In the genomic region with DNA sequence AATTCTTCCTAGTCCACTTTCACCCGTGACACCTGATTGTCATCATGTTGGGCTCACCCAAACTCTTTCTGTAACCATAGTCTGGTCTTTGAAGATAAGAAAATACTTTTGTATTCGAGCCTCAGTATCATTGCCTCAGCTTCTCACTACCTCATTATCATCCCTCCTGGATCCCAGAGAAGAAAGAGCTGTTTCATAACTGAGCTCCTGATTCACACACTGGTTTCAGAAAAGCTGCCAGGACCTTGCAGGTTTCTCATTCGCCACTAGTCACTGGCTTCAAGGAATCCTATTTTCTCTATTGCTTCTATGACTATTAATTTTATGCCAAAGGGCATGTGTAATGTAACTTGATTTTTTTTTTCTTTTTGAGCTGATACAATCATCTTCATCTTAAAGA, we compare ENCODE assay signal across 14 cellular contexts. TPM values are rescaled to one million over a fixed set of nuclear protein-coding genes. Genes with fewer than 3 reads are reported as not detected.
DNase-seq lines count a peak whose midpoint lies in the region; ATAC-seq and TF ChIP-seq lines count a peak whose summit lies in the region.
"Had no signal": no experiment of that assay in that cellular context is flagged by ENCODE, and none has a peak within 500 bp of the region (broad histone marks: within the 10 kb centered on the region; RNA-seq: fewer than 3 reads in every experiment).

No MANE protein-coding gene starts in this region.

- CTCF ChIA-PET in AG04450 (lab: Charles Lee): interaction anchor here (0.6 to 3.8 kb wide), 56 partner anchors 9 to 566 kb away, joined by 3 to 37 read pairs (median 4); a partner anchor contains a TSS

- POLR2A ChIA-PET in AG04450 (lab: Yijun Ruan, JAX): interaction anchor here (1.2 kb wide), 2 partner anchors 14 to 100 kb away, joined by 3 to 4 read pairs; no protein-coding TSS in a partner anchor

- TF ChIP-seq POLR2A in gastroesophageal sphincter (IDR thresholded peaks at IDR 0.05) (no peak), lower leg skin (IDR thresholded peaks at IDR 0.05) (no peak)

- no peak for ATAC-seq in gastroesophageal sphincter
- ATAC-seq in GM19395 (IDR thresholded peaks at IDR 0.05; ENCODE audit: unreplicated experiment): no peak
- ATAC-seq in GM21576 (IDR thresholded peaks at IDR 0.05; ENCODE audit: unreplicated experiment): no peak

- DNase-seq in AG04450 (ENCODE audit: low read depth, low spot score) (no peak), HT1080 (ENCODE audit: low read depth) (peak; percentile 66), astrocyte of the hippocampus (ENCODE audit: low read depth, low spot score) (peak; percentile 79), lower leg skin (ENCODE audit: low spot score in 2 of 2) (no peak), SW480 (ENCODE audit: low spot score) (no peak)
- DNase-seq: NCI-H187 treated with DMSO at 0.1 percent for 48 hours, pancreas, upper lobe of right lung had no signal

- WGBS in gastroesophageal sphincter (ENCODE audit: low coverage in 1 of 2), 2 donors: 62 to 77% methylated on average over 3 of the region's 3 CpGs
- WGBS in lower leg skin, 2 donors: 61 to 63% methylated on average over 3 of the region's 3 CpGs

- TF ChIP-seq EP300 in gastroesophageal sphincter (IDR thresholded peaks at IDR 0.05): no peak

- no peaks in the 10 kb centered on the region for H3K36me3 ChIP-seq in gastroesophageal sphincter
- H3K36me3 ChIP-seq: pancreas, upper lobe of right lung had no signal

- peaks cover 0 to 40% (median 0%) of the 10 kb centered on the region in 3 donors for H3K4me1 ChIP-seq in gastroesophageal sphincter

- TF ChIP-seq CTCF in AG04450 (IDR thresholded peaks at IDR 0.05; ENCODE audit: low read depth, low read length) (no peak; the same call in 1 of the 2 replicates), gastroesophageal sphincter (IDR thresholded peaks at IDR 0.05) (peak in 2 of 4 experiments; percentile 16 to 27), lower leg skin (IDR thresholded peaks at IDR 0.05) (no peak)

- H3K4me3 ChIP-seq in AG04450 (ENCODE audit: low read depth, low read length) (no peak overlapping the region), gastroesophageal sphincter (no peak overlapping the region), lower leg skin (ENCODE audit: low read depth, poor library complexity, severe bottlenecking) (no peak overlapping the region)
- H3K4me3 ChIP-seq: GM12878, pancreas, upper lobe of right lung had no signal

- H3K27ac ChIP-seq in AG04450 (ENCODE audit: low read depth, low read length) (peak overlapping the region; percentile 49), gastroesophageal sphincter (peak overlapping the region in 3 of 4 donors; percentile 29 to 47 (median 38))
- H3K27ac ChIP-seq: RWPE1, upper lobe of right lung, VCaP had no signal

- H3K9me3 ChIP-seq in AG04450 (ENCODE audit: control insufficient read depth, insufficient read depth, low read length) (no peaks in the 10 kb centered on the region; the same call in 1 of the 2 replicates), gastroesophageal sphincter (no peaks in the 10 kb centered on the region)
- H3K9me3 ChIP-seq: pancreas, upper lobe of right lung had no signal

- H3K27me3 ChIP-seq in AG04450 (ENCODE audit: control insufficient read depth, insufficient read depth, low read length) (no peaks in the 10 kb centered on the region), gastroesophageal sphincter (no peaks in the 10 kb centered on the region)
- H3K27me3 ChIP-seq: pancreas, upper lobe of right lung had no signal

- intact Hi-C loops in lower leg skin (cut with DNase I; ENCODE audit: low total_unique reads): no loop called here

RNA-seq across cellular contexts. Expression of a gene that starts 2.9 kb away (rescaled TPM):
- polyA plus RNA-seq in AG04450 (2011; rRNA removed): 142 and 168 TPM in 2 replicates
- 532 and 827 TPM in 2 replicates for polyA minus RNA-seq in AG04450 (2011; rRNA and poly(A)+ RNA removed)
- 113 and 135 TPM in 2 replicates for total RNA-seq in HT1080 (2014; rRNA removed; shearing (Covaris generic))
- polyA plus RNA-seq in HT1080 (2015; cell fraction: cytosol; rRNA removed): 162 and 192 TPM in 2 replicates
- polyA plus RNA-seq in HT1080 (2015; cell fraction: nucleus; rRNA removed): 374 and 390 TPM in 2 replicates
- total RNA-seq in gastroesophageal sphincter (100 to 1,000 TPM; 150 to 342 (median 203) TPM), lower leg skin (100 to 1,000 TPM in 3 of 4 donors, 10 to 100 TPM in 1; 71.7 to 132 (median 118) TPM)

Comparison
In these comparisons a context has a peak if more than half of its experiments do, and no peak if none do; other contexts are left out.
1. DNase-seq: peak in HT1080 (single experiment) and astrocyte of the hippocampus (single experiment); none in AG04450 (single experiment), lower leg skin (0 of 2) and SW480 (single experiment).